Comparison of ENCODE assay signal across 8 cellular contexts in genomic region chr18:60372598-60372997, GRCh38. TPM values are rescaled to one million over a fixed set of nuclear protein-coding genes. Genes with fewer than 3 reads are reported as not detected.
DNase-seq lines count a peak whose midpoint lies in the region; ATAC-seq, FAIRE-seq and TF ChIP-seq lines count a peak whose summit lies in the region.

Gene MC4R, minus strand, starts transcription at chr18:60372775. Its CDS starts 426 bp downstream, at chr18:60372349.

- H3K4me1 ChIP-seq in A673 (ENCODE audit: insufficient read depth, low read length, poor library complexity, severe bottlenecking): no peaks in the 10 kb centered on the region
- no peaks in the 10 kb centered on the region for H3K4me1 ChIP-seq in small intestine (ENCODE audit: control insufficient read depth in 2 of 2, insufficient read depth in 1 of 2, low read depth in 1 of 2, low read length in 1 of 2)
- no peaks in the 10 kb centered on the region for H3K4me1 ChIP-seq in naive thymus-derived CD4-positive, alpha-beta T cell (ENCODE audit: control insufficient read depth in 2 of 2, insufficient read depth in 2 of 2, low read length in 2 of 2)

- intact Hi-C loops in A673 (cut with micrococcal nuclease; ENCODE audit: unreplicated experiment) (no loop called here), head of caudate nucleus (cut with DNase I) (no loop called here)
- intact Hi-C loops in naive thymus-derived CD4-positive, alpha-beta T cell (cut with micrococcal nuclease): no loop called here

- H3K27me3 Mint-ChIP-seq in naive thymus-derived CD4-positive, alpha-beta T cell: peaks cover 0 to 4% (median 0%) of the 10 kb centered on the region in 5 donors

- peaks cover 0 to 6% (median 0%) of the 10 kb centered on the region in 11 donors for H3K9me3 Mint-ChIP-seq in naive thymus-derived CD4-positive, alpha-beta T cell

- no peak for TF ChIP-seq CTCF in A673 (conservative IDR thresholded peaks at IDR 0.05; ENCODE audit: low read depth, low read length)

- H3K27ac ChIP-seq in A673 (ENCODE audit: low read depth, low read length, poor library complexity, severe bottlenecking) (no peak within 1 kb of the TSS), small intestine (ENCODE audit: low read depth in 1 of 2, low read length in 1 of 2) (no peak within 1 kb of the TSS)
- H3K27ac ChIP-seq in naive thymus-derived CD4-positive, alpha-beta T cell (ENCODE audit: low read depth, low read length): no peak within 1 kb of the TSS

- no peaks in the 10 kb centered on the region for H3K36me3 ChIP-seq in A673 (ENCODE audit: insufficient read depth, low read length, poor library complexity, severe bottlenecking)
- no peaks in the 10 kb centered on the region for H3K36me3 ChIP-seq in small intestine (ENCODE audit: control insufficient read depth in 2 of 2, insufficient read depth in 2 of 2, low read length in 2 of 2)
- no peaks in the 10 kb centered on the region for H3K36me3 ChIP-seq in naive thymus-derived CD4-positive, alpha-beta T cell (ENCODE audit: control insufficient read depth in 2 of 3, insufficient read depth in 3 of 3, low read length in 3 of 3)

- H3K27ac Mint-ChIP-seq in naive thymus-derived CD4-positive, alpha-beta T cell: no peak within 1 kb of the TSS

- no peak for FAIRE-seq in small intestine (lab: Jason Lieb, UNC)

- no peak for ATAC-seq in naive thymus-derived CD4-positive, alpha-beta T cell

- POLR2A ChIA-PET in A673 (lab: Charles Lee; ENCODE audit: low non-redundant PET): no interaction called here
- POLR2A ChIA-PET in naive thymus-derived CD4-positive, alpha-beta T cell (lab: Charles Lee): no interaction called here

- peak within 1 kb of the TSS in 2 of 10 donors; percentile 18 to 25 for H3K4me3 Mint-ChIP-seq in naive thymus-derived CD4-positive, alpha-beta T cell

- CTCF ChIA-PET in A673 (lab: Charles Lee): no interaction called here
- CTCF ChIA-PET in naive thymus-derived CD4-positive, alpha-beta T cell (lab: Charles Lee): no interaction called here

- H3K4me3 ChIP-seq in A673 (ENCODE audit: low read depth, low read length, poor library complexity, severe bottlenecking) (no peak within 1 kb of the TSS), small intestine (ENCODE audit: low read depth in 1 of 2, low read length in 2 of 2) (no peak within 1 kb of the TSS)
- H3K4me3 ChIP-seq in naive thymus-derived CD4-positive, alpha-beta T cell (ENCODE audit: low read length): no peak within 1 kb of the TSS

- H3K27me3 ChIP-seq in A673 (replicated peaks; ENCODE audit: insufficient read depth, low read depth, low read length, poor library complexity) (peaks cover 25% of the 10 kb centered on the region), small intestine (ENCODE audit: control insufficient read depth in 2 of 2, insufficient read depth in 2 of 2, low read length in 2 of 2) (no peaks in the 10 kb centered on the region)
- no peaks in the 10 kb centered on the region for H3K27me3 ChIP-seq in naive thymus-derived CD4-positive, alpha-beta T cell (ENCODE audit: control insufficient read depth in 2 of 2, insufficient read depth in 2 of 2, low read length in 2 of 2)

- no TSS peak for BruUV-seq in A673 (replicated peaks; lab: Mats Ljungman, UMichigan)

- no peaks in the 10 kb centered on the region for H3K36me3 Mint-ChIP-seq in naive thymus-derived CD4-positive, alpha-beta T cell

- DNase-seq in A673 (ENCODE audit: low spot score): peak; percentile 79
- DNase-seq in HuH-7 (ENCODE audit: low spot score): peak; percentile 1
- peak; percentile 28 for DNase-seq in RKO (ENCODE audit: low spot score)
- peak; percentile 17 to 86 (median 64) for DNase-seq in head of caudate nucleus
- DNase-seq in small intestine: peak; percentile 44
- no peak for DNase-seq in naive thymus-derived CD4-positive, alpha-beta T cell
- DNase-seq in activated T-cell treated with anti-CD3 and anti-CD28 coated beads, Interleukin-2, amount 50 U/mL, for 1 hour: no peak
- no peak for DNase-seq in AML-193 (lab: John Stamatoyannopoulos, UW)

- H3K4me1 Mint-ChIP-seq in naive thymus-derived CD4-positive, alpha-beta T cell: no peaks in the 10 kb centered on the region

- 0 to 4% (median 3%) methylated on average over 9 of the region's 9 CpGs for WGBS in small intestine, 3 donors

- no peaks in the 10 kb centered on the region for H3K9me3 ChIP-seq in A673 (ENCODE audit: low read depth, low read length, poor library complexity, severe bottlenecking)
- H3K9me3 ChIP-seq in small intestine (ENCODE audit: control insufficient read depth, low read depth): no peaks in the 10 kb centered on the region
- H3K9me3 ChIP-seq in naive thymus-derived CD4-positive, alpha-beta T cell (ENCODE audit: control insufficient read depth in 2 of 3, low read length in 3 of 3): no peaks in the 10 kb centered on the region

RNA-seq across cellular contexts. Expression of gene MC4R, which starts in this region (rescaled TPM):
- not detected in 2 replicates for total RNA-seq in A673 (2021)
- not detected for polyA plus RNA-seq in small intestine
- total RNA-seq in naive thymus-derived CD4-positive, alpha-beta T cell: not detected
- polyA plus RNA-seq in naive thymus-derived CD4-positive, alpha-beta T cell: not detected

Comparison
In these comparisons a context has a peak if more than half of its experiments do, and no peak if none do; other contexts are left out.
1. Peak in DNase-seq in A673; RNA of the gene not detected or under 1 TPM.
2. Peak in DNase-seq in small intestine; RNA of the gene not detected or under 1 TPM.
3. DNase-seq: peak in HuH-7 (single experiment), RKO (single experiment) and head of caudate nucleus (42 of 42); none in naive thymus-derived CD4-positive, alpha-beta T cell (0 of 9), activated T-cell treated with anti-CD3 and anti-CD28 coated beads, Interleukin-2, amount 50 U/mL, for 1 hour (single experiment) and AML-193 (0 of 2).